In the genomic region with DNA sequence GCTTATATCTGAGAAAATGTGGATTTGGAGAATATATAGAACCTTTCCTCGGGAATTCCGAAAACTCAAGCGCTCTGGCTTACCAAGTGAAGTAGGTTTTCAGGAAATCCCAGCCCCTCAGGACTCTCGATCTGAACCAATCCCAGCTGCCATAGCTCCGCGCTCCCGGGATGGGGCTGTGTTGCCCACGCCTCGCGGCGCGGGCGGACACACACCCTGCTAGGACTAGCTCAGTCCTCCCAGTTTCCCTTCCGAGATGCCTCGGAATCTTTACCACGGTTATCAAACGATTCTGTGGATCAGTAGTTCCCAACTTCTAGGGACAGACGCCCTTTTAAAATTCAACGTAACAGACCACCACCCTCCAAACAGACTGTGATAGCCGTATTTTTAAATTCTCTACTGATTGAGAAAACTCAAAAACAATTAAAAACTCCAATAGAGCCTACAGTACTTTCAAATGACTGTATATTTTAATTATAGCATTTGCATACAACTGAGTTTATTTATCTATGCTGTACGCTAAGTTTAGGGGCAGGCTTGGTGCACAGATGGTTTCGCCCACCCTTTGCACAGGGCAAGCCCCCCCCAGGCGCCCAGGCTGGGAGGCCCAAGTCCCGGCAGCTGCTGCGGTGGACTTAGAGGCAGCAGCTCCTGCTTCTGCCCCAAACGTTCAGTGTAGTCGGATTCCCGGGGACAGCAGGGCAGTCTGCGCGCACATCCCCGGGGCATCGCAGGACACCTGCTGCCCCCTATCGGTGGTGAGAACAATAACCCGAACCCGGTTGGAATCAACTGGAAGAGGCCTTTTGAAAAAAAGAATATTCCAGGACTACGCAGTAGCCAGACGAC, we compare ENCODE assay signal across 1 cellular context.
TF ChIP-seq lines count a peak whose summit lies in the region.

No MANE protein-coding gene starts in this region.

TF ChIP-seq in IMR-90, 13 proteins besides CTCF, POLR2A, EP300 and RAD21:
- TF ChIP-seq, protein P1, sequence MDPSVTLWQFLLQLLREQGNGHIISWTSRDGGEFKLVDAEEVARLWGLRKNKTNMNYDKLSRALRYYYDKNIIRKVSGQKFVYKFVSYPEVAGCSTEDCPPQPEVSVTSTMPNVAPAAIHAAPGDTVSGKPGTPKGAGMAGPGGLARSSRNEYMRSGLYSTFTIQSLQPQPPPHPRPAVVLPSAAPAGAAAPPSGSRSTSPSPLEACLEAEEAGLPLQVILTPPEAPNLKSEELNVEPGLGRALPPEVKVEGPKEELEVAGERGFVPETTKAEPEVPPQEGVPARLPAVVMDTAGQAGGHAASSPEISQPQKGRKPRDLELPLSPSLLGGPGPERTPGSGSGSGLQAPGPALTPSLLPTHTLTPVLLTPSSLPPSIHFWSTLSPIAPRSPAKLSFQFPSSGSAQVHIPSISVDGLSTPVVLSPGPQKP (IDR thresholded peaks at IDR 0.05; ENCODE audit: borderline replicate concordance, low read depth, low read length) = no peak
- peak; percentile 69 for TF ChIP-seq SMC3 (IDR thresholded peaks at IDR 0.05; ENCODE audit: low read depth, low read length)
- TF ChIP-seq, protein P2, sequence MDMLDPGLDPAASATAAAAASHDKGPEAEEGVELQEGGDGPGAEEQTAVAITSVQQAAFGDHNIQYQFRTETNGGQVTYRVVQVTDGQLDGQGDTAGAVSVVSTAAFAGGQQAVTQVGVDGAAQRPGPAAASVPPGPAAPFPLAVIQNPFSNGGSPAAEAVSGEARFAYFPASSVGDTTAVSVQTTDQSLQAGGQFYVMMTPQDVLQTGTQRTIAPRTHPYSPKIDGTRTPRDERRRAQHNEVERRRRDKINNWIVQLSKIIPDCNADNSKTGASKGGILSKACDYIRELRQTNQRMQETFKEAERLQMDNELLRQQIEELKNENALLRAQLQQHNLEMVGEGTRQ (IDR thresholded peaks at IDR 0.05; ENCODE audit: low read depth, low read length) = no peak
- peak; percentile 33; the same call in 1 of the 2 replicates for TF ChIP-seq MAZ (IDR thresholded peaks at IDR 0.05; ENCODE audit: borderline replicate concordance, low read depth, low read length)
